25 cellular contexts compared by ENCODE assay signal in genomic region chr18:78244779-78245178, GRCh38.
"Had no signal": no experiment of that assay in that cellular context is flagged by ENCODE, and none has a peak within 500 bp of the region (broad histone marks: within the 10 kb centered on the region; RNA-seq: fewer than 3 reads in every experiment).

No MANE protein-coding gene starts in this region.

- DNase-seq: activated CD8-positive, alpha-beta memory T cell treated with anti-CD3 and anti-CD28 coated beads for 24 hours; activated CD8-positive, alpha-beta memory T cell treated with anti-CD3 and anti-CD28 coated beads, Interleukin-2, amount 50 U/mL, for 4 hours; activated naive CD4-positive, alpha-beta T cell; activated T-cell treated with anti-CD3 and anti-CD28 coated beads, Interleukin-2, amount 50 U/mL, for 24 hours; cortex of kidney; endodermal cell; esophagus squamous epithelium; gastrocnemius medialis; heart right ventricle; islet precursor cell; left colon; mesenchymal stem cell; naive B cell; stimulated activated CD4-positive, alpha-beta T cell treated with anti-CD3 and anti-CD28 coated beads, Interleukin-2, amount 100 ng/mL, for 48 hours; stimulated activated CD8-positive, alpha-beta memory T cell treated with anti-CD3 and anti-CD28 coated beads, Interleukin-4, amount 100 ng/mL, for 48 hours; stimulated activated naive B cell treated with anti-CD40 and anti-IgM and Interleukin-4, amounts not matched to agents 10 μg/mL and 1 μg/mL and 100 μg/mL, for 72 hours; T-helper 1 cell; upper lobe of left lung had no signal

- H3K9me3 Mint-ChIP-seq: activated T-cell treated with anti-CD3 and anti-CD28 coated beads, Interleukin-2, amount 50 U/mL, for 24 hours; activated T-helper 2 cell treated with anti-CD3 and anti-CD28 coated beads, Interferon-gamma antibody, Interleukin-2, Interleukin-4, amounts not matched to agents 10 μg/mL and 5 μg/mL and 100 μg/mL, durations not matched to agents 14 hours and 24 hours and 36 hours; endodermal cell had no signal

- H3K27me3 ChIP-seq: gastrocnemius medialis, upper lobe of left lung had no signal

- H3K4me1 Mint-ChIP-seq: central memory CD8-positive, alpha-beta T cell; stimulated activated naive B cell treated with anti-CD40 and anti-IgM and Interleukin-4, amounts not matched to agents 10 μg/mL and 1 μg/mL and 100 μg/mL, for 72 hours had no signal

- H3K36me3 Mint-ChIP-seq: activated naive CD8-positive, alpha-beta T cell; naive B cell; stimulated activated naive B cell treated with anti-CD40 and anti-IgM and Interleukin-4, amounts not matched to agents 10 μg/mL and 1 μg/mL and 100 μg/mL, for 72 hours had no signal

- H3K9me3 ChIP-seq: adrenal gland, esophagus squamous epithelium, gastrocnemius medialis, heart right ventricle, thoracic aorta, upper lobe of left lung had no signal

- ATAC-seq: gastrocnemius medialis; heart right ventricle; left colon; stimulated activated naive B cell treated with anti-CD40 and anti-IgM and Interleukin-4, amounts not matched to agents 10 μg/mL and 1 μg/mL and 100 μg/mL, for 72 hours; WTC11 had no signal

- H3K27ac Mint-ChIP-seq: activated naive CD8-positive, alpha-beta T cell; activated T-cell treated with anti-CD3 and anti-CD28 coated beads, Interleukin-2, amount 50 U/mL, for 24 hours; activated T-helper 2 cell treated with anti-CD3 and anti-CD28 coated beads, Interferon-gamma antibody, Interleukin-2, Interleukin-4, amounts not matched to agents 10 μg/mL and 5 μg/mL and 100 μg/mL, durations not matched to agents 14 hours and 24 hours and 36 hours; endodermal cell; naive B cell; progenitor cell of endocrine pancreas; stimulated activated naive B cell treated with anti-CD40 and anti-IgM and Interleukin-4, amounts not matched to agents 10 μg/mL and 1 μg/mL and 100 μg/mL, for 72 hours; WTC11 had no signal

- H3K27ac ChIP-seq: adrenal gland, esophagus squamous epithelium, gastrocnemius medialis, heart right ventricle, thoracic aorta, upper lobe of left lung had no signal

- H3K27me3 Mint-ChIP-seq: activated naive CD8-positive, alpha-beta T cell; naive B cell; stimulated activated naive B cell treated with anti-CD40 and anti-IgM and Interleukin-4, amounts not matched to agents 10 μg/mL and 1 μg/mL and 100 μg/mL, for 72 hours had no signal

- H3K4me3 Mint-ChIP-seq: activated naive CD8-positive, alpha-beta T cell; activated T-cell treated with anti-CD3 and anti-CD28 coated beads, Interleukin-2, amount 50 U/mL, for 24 hours; central memory CD8-positive, alpha-beta T cell; endodermal cell; naive B cell; stimulated activated naive B cell treated with anti-CD40 and anti-IgM and Interleukin-4, amounts not matched to agents 10 μg/mL and 1 μg/mL and 100 μg/mL, for 72 hours; WTC11 had no signal
